In the genomic region with DNA sequence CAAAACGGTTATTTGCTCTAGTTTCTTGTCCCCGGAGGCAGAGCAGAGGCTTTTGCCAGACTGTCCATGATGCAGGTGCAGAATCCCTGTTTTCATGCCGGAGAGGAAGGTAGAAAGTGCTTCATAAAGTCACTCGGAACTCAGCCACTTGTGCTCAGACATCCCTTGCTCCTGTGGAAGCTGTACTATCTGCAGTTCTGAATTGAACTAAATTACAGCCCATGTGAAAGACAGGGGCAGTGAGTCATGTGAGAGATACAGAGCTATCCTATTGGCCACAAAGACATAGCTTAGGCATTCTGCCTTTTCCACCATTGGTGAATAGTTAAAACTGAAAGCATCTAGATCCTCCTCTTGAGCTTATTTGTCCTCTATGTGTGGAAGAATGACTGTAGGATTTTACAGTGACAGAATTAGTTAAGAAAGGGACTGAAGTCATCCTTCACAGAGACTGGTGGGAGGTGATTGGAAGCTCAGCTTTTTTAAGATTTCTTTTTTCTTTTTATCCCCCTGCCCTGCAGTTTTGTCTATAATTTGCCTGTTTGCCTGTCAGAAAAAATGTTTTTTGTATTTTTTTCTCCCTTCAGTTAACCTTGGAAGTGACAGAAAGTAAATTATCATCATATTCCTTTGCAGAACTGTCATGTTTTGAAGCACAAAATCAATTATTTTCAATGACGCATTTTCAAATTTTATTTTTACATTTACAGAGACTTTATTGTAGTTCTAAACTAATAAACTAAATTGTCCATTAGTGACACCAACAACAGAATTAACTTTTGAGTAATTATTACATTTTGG, we compare ENCODE assay signal across 8 cellular contexts.
DNase-seq lines count a peak whose midpoint lies in the region; ATAC-seq and TF ChIP-seq lines count a peak whose summit lies in the region.

No MANE protein-coding gene starts in this region.

- in situ Hi-C loops in GM13976 (cut with MboI; ENCODE audit: low sequenced_read_pairs, unreplicated experiment), result no loop called here

- peak; percentile 99 for TF ChIP-seq POLR2A in NB4 (IDR thresholded peaks at IDR 0.05; ENCODE audit: extremely low read depth, insufficient read length)

- ATAC-seq in HG02678 (IDR thresholded peaks at IDR 0.05; ENCODE audit: unreplicated experiment), result peak; percentile 90

- H3K4me3 ChIP-seq in NB4 (ENCODE audit: low read depth, low read length) (peak overlapping the region; percentile 96), choroid plexus epithelial cell (ENCODE audit: low read depth, low read length) (peak overlapping the region; percentile 68)

- no peak for TF ChIP-seq CTCF in GM13976 (IDR thresholded peaks at IDR 0.05; ENCODE audit: borderline replicate concordance, control extremely low read depth, extremely low read depth, insufficient read depth, missing control alignments)
- no peak for TF ChIP-seq CTCF in NB4 (IDR thresholded peaks at IDR 0.05; ENCODE audit: low read depth, low read length)
- no peak for TF ChIP-seq CTCF in choroid plexus epithelial cell (conservative IDR thresholded peaks at IDR 0.05; ENCODE audit: low read depth, low read length)

- DNase-seq in 8988T (peak; percentile 14), GM13976 (ENCODE audit: low spot score) (peak; percentile 69), NB4 (ENCODE audit: low read depth) (peak; percentile 97), SW480 (ENCODE audit: low spot score) (peak; percentile 94), choroid plexus epithelial cell (ENCODE audit: low read depth) (peak; percentile 97), kidney glomerular epithelial cell (lab: John Stamatoyannopoulos, UW) (peak; percentile 97)
- peak; percentile 50 for DNase-seq in stimulated activated CD4-positive, alpha-beta T cell treated with anti-CD3 and anti-CD28 coated beads, Interleukin-4, amount 100 ng/mL, for 24 hours

Comparison
In these comparisons a context has a peak if more than half of its experiments do, and no peak if none do; other contexts are left out.
1. Peak in every context shown above with its lines: DNase-seq, ATAC-seq and H3K4me3 ChIP-seq.
2. DNase-seq: peak in every context shown above with its lines; median percentile 97 in NB4; 97 in choroid plexus epithelial cell; 97 in kidney glomerular epithelial cell; 94 in SW480; 69 in GM13976; 50 in stimulated activated CD4-positive, alpha-beta T cell treated with anti-CD3 and anti-CD28 coated beads, Interleukin-4, amount 100 ng/mL, for 24 hours; 14 in 8988T.